In the genomic region with DNA sequence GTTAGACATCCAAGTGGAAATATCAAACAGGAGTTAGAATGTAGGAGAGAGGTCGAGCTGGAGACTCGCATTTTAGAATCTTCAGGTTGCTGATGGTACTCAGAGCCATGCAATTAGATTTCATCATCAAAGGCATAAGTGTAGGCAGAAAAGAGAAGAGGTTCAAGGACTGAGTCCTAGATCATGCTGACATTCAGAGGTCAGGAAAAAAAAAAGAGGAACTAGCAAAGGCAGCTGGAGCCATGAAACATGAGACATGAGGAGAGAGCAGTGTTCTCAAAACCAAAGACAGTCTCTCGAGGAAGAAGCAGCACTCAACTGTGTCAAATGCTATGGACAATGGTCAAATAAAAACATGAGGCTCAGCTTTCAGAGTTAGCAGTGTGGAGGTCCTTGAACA, we compare ENCODE assay signal across 11 cellular contexts.
DNase-seq lines count a peak whose midpoint lies in the region; ATAC-seq lines count a peak whose summit lies in the region.
"Had no signal": no experiment of that assay in that cellular context is flagged by ENCODE, and none has a peak within 500 bp of the region (broad histone marks: within the 10 kb centered on the region; RNA-seq: fewer than 3 reads in every experiment).

No MANE protein-coding gene starts in this region.

- peak; percentile 60 for DNase-seq in NAMALWA (ENCODE audit: low spot score)
- DNase-seq in medulla oblongata (ENCODE audit: extremely low spot score), result peak; percentile 61
- DNase-seq in T1000 (lab: John Stamatoyannopoulos, UW), result no peak
- no peak for DNase-seq in activated naive CD4-positive, alpha-beta T cell treated with anti-CD3 and anti-CD28 coated beads, Interleukin-2, amount 50 U/mL, for 16 hours
- no peak for DNase-seq in NCI-H2227 (lab: John Stamatoyannopoulos, UW; ENCODE audit: unreplicated experiment)
- DNase-seq in anterior cingulate cortex (lab: John Stamatoyannopoulos, UW), result no peak
- DNase-seq: IMR-90, ovary, SW 1271 had no signal

- ATAC-seq in GM18868 (IDR thresholded peaks at IDR 0.05; ENCODE audit: unreplicated experiment) (peak; percentile 74), HG02623 (IDR thresholded peaks at IDR 0.05; ENCODE audit: unreplicated experiment) (peak; percentile 68)

Comparison
In these comparisons a context has a peak if more than half of its experiments do, and no peak if none do; other contexts are left out.
1. DNase-seq: peak in NAMALWA (single experiment) and medulla oblongata (single experiment); none in T1000 (single experiment), activated naive CD4-positive, alpha-beta T cell treated with anti-CD3 and anti-CD28 coated beads, Interleukin-2, amount 50 U/mL, for 16 hours (single experiment), NCI-H2227 (single experiment) and anterior cingulate cortex (0 of 58).